In the genomic region with DNA sequence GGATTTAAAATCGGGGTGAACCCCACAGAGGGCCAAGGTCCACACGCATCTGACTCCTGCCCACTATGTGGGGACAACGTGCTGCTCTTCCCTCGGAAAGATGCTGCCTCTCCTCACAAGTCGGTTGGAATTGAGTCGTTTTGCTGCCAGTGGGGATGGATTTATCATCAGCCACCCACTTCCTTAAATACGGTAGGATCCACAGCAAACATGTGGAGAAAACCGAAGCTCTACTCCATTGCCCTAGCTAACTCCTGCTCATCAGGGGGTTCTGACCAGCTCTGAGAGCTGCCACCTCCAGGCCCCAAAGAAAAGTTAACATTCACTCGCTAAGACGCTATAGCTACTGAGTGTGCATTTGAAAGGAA, we compare ENCODE assay signal across 8 cellular contexts.
DNase-seq lines count a peak whose midpoint lies in the region; TF ChIP-seq lines count a peak whose summit lies in the region.

No MANE protein-coding gene starts in this region.

- WGBS in iPS DF 6.9 (ENCODE audit: insufficient coverage, insufficient read length) = no CpG with 5 or more reads among the region's 10 CpGs

- peak; percentile 31 for DNase-seq in A172 (ENCODE audit: low spot score)
- DNase-seq in MG63 = peak; percentile 35
- DNase-seq in activated naive CD4-positive, alpha-beta T cell treated with anti-CD3 and anti-CD28 coated beads, Interleukin-2, amount 10 ng/mL, durations not matched to agents 7 days and 5 days = peak; percentile 43
- DNase-seq in iPS DF 6.9 (ENCODE audit: low read depth, low spot score) = no peak
- no peak for DNase-seq in T-helper 9 cell
- no peak for DNase-seq in NCI-H2171 treated with DMSO at 0.1 percent for 48 hours (lab: John Stamatoyannopoulos, UW)

- no peaks in the 10 kb centered on the region for H3K9me3 ChIP-seq in MG63
- H3K9me3 ChIP-seq in iPS DF 6.9 (ENCODE audit: control insufficient read depth, insufficient read depth, low read length) = no peaks in the 10 kb centered on the region
- no peaks in the 10 kb centered on the region for H3K9me3 ChIP-seq in skeletal muscle satellite cell (replicated peaks; ENCODE audit: low read length)

- H3K4me3 Mint-ChIP-seq in activated naive CD4-positive, alpha-beta T cell treated with anti-CD3 and anti-CD28 coated beads, Interleukin-2, amount 10 ng/mL, durations not matched to agents 7 days and 5 days = peak overlapping the region; percentile 89

- peaks cover 4% of the 10 kb centered on the region for H3K27me3 Mint-ChIP-seq in activated naive CD4-positive, alpha-beta T cell treated with anti-CD3 and anti-CD28 coated beads, Interleukin-2, amount 10 ng/mL, durations not matched to agents 7 days and 5 days

- peaks cover 19% of the 10 kb centered on the region for H3K36me3 Mint-ChIP-seq in activated naive CD4-positive, alpha-beta T cell treated with anti-CD3 and anti-CD28 coated beads, Interleukin-2, amount 10 ng/mL, durations not matched to agents 7 days and 5 days

- no peak for TF ChIP-seq CTCF in GM12875 (IDR thresholded peaks at IDR 0.05; ENCODE audit: borderline replicate concordance, insufficient read depth, low read depth, low read length)

- CTCF ChIA-PET in activated naive CD4-positive, alpha-beta T cell treated with anti-CD3 and anti-CD28 coated beads, Interleukin-2, amount 10 ng/mL, durations not matched to agents 7 days and 5 days (lab: Charles Lee) = interaction anchor here (0.5 to 11.5 kb wide), 9 partner anchors 11 to 221 kb away, joined by 3 to 272 read pairs (median 5); partner anchors contain the start of gene WIPF1

- peak overlapping the region; percentile 88 for H3K27ac Mint-ChIP-seq in activated naive CD4-positive, alpha-beta T cell treated with anti-CD3 and anti-CD28 coated beads, Interleukin-2, amount 10 ng/mL, durations not matched to agents 7 days and 5 days

- H3K27me3 ChIP-seq in MG63 (no peaks in the 10 kb centered on the region), iPS DF 6.9 (ENCODE audit: control insufficient read depth, insufficient read depth, low read length) (peaks cover 9% of the 10 kb centered on the region; the same call in 1 of the 2 replicates), skeletal muscle satellite cell (ENCODE audit: control insufficient read depth, insufficient read depth, low read length) (no peaks in the 10 kb centered on the region)

- H3K4me2 ChIP-seq in skeletal muscle satellite cell (ENCODE audit: low read length) = peak overlapping the region; percentile 98

- no peak overlapping the region for H3K27ac ChIP-seq in iPS DF 6.9 (ENCODE audit: low read length)

- peaks cover 1% of the 10 kb centered on the region; the same call in 1 of the 2 replicates for H3K4me1 ChIP-seq in iPS DF 6.9 (ENCODE audit: control insufficient read depth, insufficient read depth, low read length)
- H3K4me1 ChIP-seq in skeletal muscle satellite cell (ENCODE audit: control insufficient read depth, insufficient read depth, low read length) = peaks cover 12% of the 10 kb centered on the region

- no peaks in the 10 kb centered on the region for H3K9me3 Mint-ChIP-seq in activated naive CD4-positive, alpha-beta T cell treated with anti-CD3 and anti-CD28 coated beads, Interleukin-2, amount 10 ng/mL, durations not matched to agents 7 days and 5 days

- H3K36me3 ChIP-seq in MG63 (peaks cover 3% of the 10 kb centered on the region; the same call in 1 of the 2 replicates), iPS DF 6.9 (ENCODE audit: control insufficient read depth, insufficient read depth, low read length) (no peaks in the 10 kb centered on the region), skeletal muscle satellite cell (ENCODE audit: insufficient read depth, low read length) (peaks cover 7% of the 10 kb centered on the region)

- H3K9ac ChIP-seq in skeletal muscle satellite cell (ENCODE audit: low read depth, low read length) = peak overlapping the region; percentile 91

- peaks cover 54% of the 10 kb centered on the region for H3K4me1 Mint-ChIP-seq in activated naive CD4-positive, alpha-beta T cell treated with anti-CD3 and anti-CD28 coated beads, Interleukin-2, amount 10 ng/mL, durations not matched to agents 7 days and 5 days

- H3K4me3 ChIP-seq in GM12875 (ENCODE audit: low read depth, low read length) = peak overlapping the region; percentile 89
- H3K4me3 ChIP-seq in MG63 = peak overlapping the region; percentile 76
- H3K4me3 ChIP-seq in iPS DF 6.9 (ENCODE audit: low read length) = peak overlapping the region; percentile 7; the same call in 1 of the 2 replicates
- H3K4me3 ChIP-seq in skeletal muscle satellite cell (ENCODE audit: low read length) = peak overlapping the region; percentile 87

Comparison
In these comparisons a context has a peak if more than half of its experiments do, and no peak if none do; other contexts are left out.
1. DNase-seq: peak in A172 (single experiment), MG63 (single experiment) and activated naive CD4-positive, alpha-beta T cell treated with anti-CD3 and anti-CD28 coated beads, Interleukin-2, amount 10 ng/mL, durations not matched to agents 7 days and 5 days (single experiment); none in iPS DF 6.9 (single experiment), T-helper 9 cell (single experiment) and NCI-H2171 treated with DMSO at 0.1 percent for 48 hours (single experiment).
2. H3K4me3 ChIP-seq: peak in every context shown above with its lines; median percentile 89 in GM12875; 87 in skeletal muscle satellite cell; 76 in MG63; 7 in iPS DF 6.9.